Comparison of ENCODE assay signal across 8 cellular contexts in the genomic region with DNA sequence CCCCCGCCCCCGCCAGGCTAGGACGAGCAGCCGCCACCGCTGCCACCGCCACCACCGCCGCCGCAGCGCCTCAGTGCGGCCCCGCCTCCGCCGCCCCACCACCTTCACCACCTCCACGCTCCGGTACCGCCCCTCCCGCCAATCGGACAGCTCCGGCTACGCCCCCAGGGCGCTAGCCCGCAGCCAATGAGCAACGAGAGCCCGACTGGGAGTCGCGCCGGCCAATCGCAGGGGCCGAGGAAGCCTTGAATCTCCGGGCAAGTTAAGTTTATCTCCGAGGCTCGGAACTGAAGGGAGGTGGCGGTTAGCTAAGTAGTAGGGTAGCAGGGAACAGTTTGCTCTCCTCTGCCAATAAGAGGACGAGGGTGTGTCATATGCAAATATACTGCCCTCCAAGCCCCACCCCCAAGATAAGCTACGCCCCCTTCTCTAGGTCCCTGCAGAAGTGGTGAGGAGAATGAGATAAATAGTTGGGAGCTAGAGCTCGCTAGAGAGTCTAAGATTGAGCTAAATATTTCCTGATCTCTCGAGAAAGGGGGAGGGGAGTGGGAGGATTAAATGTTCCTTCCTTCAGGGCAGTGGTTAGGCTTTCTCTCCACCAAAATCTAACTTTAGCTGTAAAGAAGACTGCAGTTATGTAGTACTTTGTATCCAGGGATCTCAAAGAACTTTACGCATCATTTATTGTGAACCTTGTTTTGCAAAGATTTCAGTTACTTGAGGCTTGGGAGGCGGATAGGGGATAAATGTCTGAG. TPM values are rescaled to one million over a fixed set of nuclear protein-coding genes. Genes with fewer than 3 reads are reported as not detected.
DNase-seq lines count a peak whose midpoint lies in the region; ATAC-seq, FAIRE-seq and TF ChIP-seq lines count a peak whose summit lies in the region.

A gene with protein sequence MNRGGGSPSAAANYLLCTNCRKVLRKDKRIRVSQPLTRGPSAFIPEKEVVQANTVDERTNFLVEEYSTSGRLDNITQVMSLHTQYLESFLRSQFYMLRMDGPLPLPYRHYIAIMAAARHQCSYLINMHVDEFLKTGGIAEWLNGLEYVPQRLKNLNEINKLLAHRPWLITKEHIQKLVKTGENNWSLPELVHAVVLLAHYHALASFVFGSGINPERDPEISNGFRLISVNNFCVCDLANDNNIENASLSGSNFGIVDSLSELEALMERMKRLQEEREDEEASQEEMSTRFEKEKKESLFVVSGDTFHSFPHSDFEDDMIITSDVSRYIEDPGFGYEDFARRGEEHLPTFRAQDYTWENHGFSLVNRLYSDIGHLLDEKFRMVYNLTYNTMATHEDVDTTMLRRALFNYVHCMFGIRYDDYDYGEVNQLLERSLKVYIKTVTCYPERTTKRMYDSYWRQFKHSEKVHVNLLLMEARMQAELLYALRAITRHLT (minus strand): TSS at position 77 of the 755 bp plus-strand sequence. CDS start 342 bp downstream, outside the sequence.

- peak within 1 kb of the TSS; percentile 97 for H2AFZ ChIP-seq in keratinocyte (ENCODE audit: control insufficient read depth, low read length)

- peaks cover 40% of the 10 kb centered on the region for H3K79me2 ChIP-seq in keratinocyte (ENCODE audit: control insufficient read depth, insufficient read depth, low read length)

- H3K27me3 ChIP-seq in keratinocyte (ENCODE audit: control insufficient read depth, extremely low read depth, insufficient read depth, low read length): no peaks in the 10 kb centered on the region

- peak; percentile 98 for ATAC-seq in HG03378 (IDR thresholded peaks at IDR 0.05; ENCODE audit: unreplicated experiment)

- peak within 1 kb of the TSS; percentile 77 to 96 (median 85) for H3K4me3 ChIP-seq in keratinocyte (ENCODE audit: control insufficient read depth in 2 of 3, extremely low read depth in 1 of 3, insufficient read depth in 2 of 3, low read depth in 1 of 3, low read length in 3 of 3)

- DNase-seq in AG20443 (ENCODE audit: low spot score) (peak; percentile 96), NCI-H460 (ENCODE audit: extremely low read depth, low read depth) (peak; percentile 98), cerebellum (ENCODE audit: low spot score) (peak; percentile 96), keratinocyte (ENCODE audit: low read depth, low spot score) (peak; percentile 95)
- peak; percentile 98 for DNase-seq in activated CD4-positive, alpha-beta T cell treated with anti-CD3 and anti-CD28 coated beads for 1 hour
- peak; percentile 87 to 97 (median 96) for DNase-seq in stimulated activated CD4-positive, alpha-beta T cell treated with anti-CD3 and anti-CD28 coated beads, Interleukin-12 subunit alpha, Interleukin-12 subunit beta, amount 100 ng/mL, for 48 hours (ENCODE audit: low read depth in 2 of 3, low spot score in 1 of 3)

- H4K20me1 ChIP-seq in keratinocyte (ENCODE audit: control insufficient read depth, extremely low read depth, insufficient read depth, low read length): no peaks in the 10 kb centered on the region

- no peaks in the 10 kb centered on the region for H3K9me3 ChIP-seq in keratinocyte (ENCODE audit: control insufficient read depth, low read depth, low read length)

- peak within 1 kb of the TSS; percentile 96 for H3K4me2 ChIP-seq in keratinocyte (ENCODE audit: control insufficient read depth, extremely low read depth, insufficient read depth, low read depth, low read length)

- H3K36me3 ChIP-seq in keratinocyte (ENCODE audit: control insufficient read depth in 2 of 2, extremely low read depth in 1 of 2, insufficient read depth in 2 of 2, low read length in 2 of 2): no peaks in the 10 kb centered on the region

- peak within 1 kb of the TSS; percentile 82 for H3K9ac ChIP-seq in keratinocyte (ENCODE audit: control insufficient read depth, extremely low read depth, insufficient read depth, low read length)

- FAIRE-seq in keratinocyte (lab: Jason Lieb, UNC): peak; percentile 97

- dilution Hi-C loops in keratinocyte (cut with MboI; ENCODE audit: extremely low pct_ligation_motif_present, low sequenced_read_pairs): no loop called here

- TF ChIP-seq CTCF in keratinocyte (optimal IDR thresholded peaks at IDR 0.05 in 1 of 3, IDR thresholded peaks at IDR 0.05 in 1 of 3, conservative IDR thresholded peaks at IDR 0.05 in 1 of 3; ENCODE audit: extremely low read depth in 1 of 3, insufficient read depth in 2 of 3, low read length in 3 of 3): peak in 2 of 3 experiments; percentile 2 to 32

- H3K9me1 ChIP-seq in keratinocyte (ENCODE audit: control insufficient read depth, extremely low read depth, insufficient read depth, low read length): no peaks in the 10 kb centered on the region

- peaks cover 34% of the 10 kb centered on the region for H3K4me1 ChIP-seq in keratinocyte (ENCODE audit: control insufficient read depth, extremely low read depth, insufficient read depth, low read length)

- TF ChIP-seq POLR2A in GM19099 (IDR thresholded peaks at IDR 0.05; ENCODE audit: extremely low read depth, insufficient read length, low read depth): peak; percentile 67

- peak within 1 kb of the TSS; percentile 77 for H3K27ac ChIP-seq in keratinocyte (ENCODE audit: control insufficient read depth, insufficient read depth, low read length)

RNA-seq across cellular contexts. Expression of the gene that starts here (rescaled TPM):
- 41.1 and 43.8 TPM in 2 replicates for total RNA-seq in NCI-H460 (2014; rRNA removed; shearing (Covaris generic))
- 14.7 and 21.6 TPM in 2 replicates for polyA plus RNA-seq in NCI-H460 (2014; cell fraction: nucleus; rRNA removed)
- 165 TPM for total RNA-seq in cerebellum
- polyA plus RNA-seq in keratinocyte: 13.5 to 35.2 TPM (median 34.6 TPM) in 3 replicates
- polyA plus RNA-seq in keratinocyte (2011; ENCODE audit: low read depth): 4.9 TPM
- 18.1 and 31.5 TPM in 2 replicates for polyA plus RNA-seq in keratinocyte (2011; cell fraction: cytosol; rRNA removed)
- polyA plus RNA-seq in keratinocyte (2011; cell fraction: nucleus; rRNA removed): 32.7 and 40.7 TPM in 2 replicates
- polyA plus RNA-seq in keratinocyte (2012; ENCODE audit: low replicate concordance): 9.9 and 11.9 TPM in 2 replicates
- 23.4 to 109 TPM (median 92.2 TPM) in 3 replicates for polyA minus RNA-seq in keratinocyte
- polyA minus RNA-seq in keratinocyte (2011; cell fraction: cytosol; rRNA and poly(A)+ RNA removed): 52.8 TPM
- 55.6 and 124 TPM in 2 replicates for polyA minus RNA-seq in keratinocyte (2011; cell fraction: nucleus; rRNA and poly(A)+ RNA removed)

Comparison
In these comparisons a context has a peak if more than half of its experiments do, and no peak if none do; other contexts are left out.
1. Peak in every context shown above with its lines: DNase-seq, ATAC-seq, H3K4me3 ChIP-seq and H3K27ac ChIP-seq.